ENCODE assay signal across 8 cellular contexts in the genomic region with DNA sequence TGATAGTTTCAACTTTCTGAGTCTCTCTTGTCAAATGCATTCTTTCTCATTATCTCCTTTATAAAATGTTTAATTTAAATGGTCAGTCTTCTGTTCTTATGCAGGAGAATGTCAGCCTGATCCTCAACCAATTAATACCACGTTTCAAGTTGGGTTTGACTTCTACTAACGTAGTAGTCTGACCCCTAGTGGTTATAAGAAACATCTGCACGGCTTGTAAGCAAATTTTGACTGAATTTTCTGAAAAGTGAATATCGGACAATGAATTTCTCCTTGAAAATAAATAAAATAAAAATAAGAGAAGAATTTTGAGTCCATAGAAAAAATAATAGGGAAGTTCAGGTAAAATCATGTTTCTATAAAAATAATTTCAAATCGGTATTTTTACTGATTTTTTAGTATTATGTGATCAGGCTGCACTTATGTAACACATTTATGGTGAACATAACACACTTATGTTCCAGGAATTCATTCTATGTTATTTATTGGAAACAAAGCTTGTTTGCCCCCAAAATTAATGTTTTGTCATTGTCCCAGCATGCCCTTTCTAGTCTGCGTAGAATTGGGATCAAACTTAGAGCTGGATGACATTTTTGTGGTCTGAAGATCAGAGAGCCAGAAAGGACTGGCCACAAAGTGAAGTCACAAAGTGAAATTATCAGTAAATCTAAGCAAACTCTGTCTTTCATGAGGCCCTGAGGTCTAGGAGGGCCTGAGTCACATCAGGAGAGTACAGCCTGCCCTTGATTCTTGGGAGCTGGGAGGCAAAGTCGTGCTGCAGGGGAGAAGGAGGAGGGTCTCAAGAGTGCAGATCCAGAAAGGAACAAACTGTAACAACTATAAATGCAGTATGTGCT.
A peak's percentile ranks its signal among the peaks of the same experiment; 100 is the strongest.
DNase-seq lines count a peak whose midpoint lies in the region; ATAC-seq and TF ChIP-seq lines count a peak whose summit lies in the region.

No MANE protein-coding gene starts in this region.

- no peaks in the 10 kb centered on the region for H3K27me3 ChIP-seq in mammary epithelial cell (ENCODE audit: insufficient read depth, low read length)
- H3K27me3 ChIP-seq in liver (ENCODE audit: control insufficient read depth in 4 of 4, insufficient read depth in 4 of 4, low read length in 3 of 4) = peaks cover 0 to 2% (median 0%) of the 10 kb centered on the region in 4 donors
- H3K27me3 ChIP-seq in ovary = no peaks in the 10 kb centered on the region

- CTCF ChIA-PET in mammary epithelial cell (lab: Charles Lee; ENCODE audit: low non-redundant PET) = no interaction called here

- peak; percentile 79 to 82 for TF ChIP-seq RAD21 in liver (IDR thresholded peaks at IDR 0.05)

- H3K36me3 ChIP-seq in mammary epithelial cell (ENCODE audit: insufficient read depth, low read length) (no peaks in the 10 kb centered on the region), liver (ENCODE audit: control insufficient read depth in 4 of 4, insufficient read depth in 3 of 4, low read depth in 1 of 4, low read length in 3 of 4) (no peaks in the 10 kb centered on the region), ovary (no peaks in the 10 kb centered on the region)

- TF ChIP-seq EP300 in ovary (IDR thresholded peaks at IDR 0.05) = no peak

- H3K4me3 ChIP-seq in mammary epithelial cell (replicated peaks in 1 of 3; ENCODE audit: insufficient read depth in 1 of 3, low read depth in 2 of 3, low read length in 3 of 3) (no peak overlapping the region), liver (ENCODE audit: low read depth in 1 of 3, low read length in 3 of 3) (no peak overlapping the region), ovary (no peak overlapping the region)

- H3K4me1 ChIP-seq in mammary epithelial cell (ENCODE audit: insufficient read depth, low read length) (peaks cover 8% of the 10 kb centered on the region), liver (ENCODE audit: control insufficient read depth in 4 of 4, insufficient read depth in 4 of 4, low read length in 3 of 4) (no peaks in the 10 kb centered on the region), ovary (ENCODE audit: insufficient read depth) (no peaks in the 10 kb centered on the region)

- H3K27ac ChIP-seq in mammary epithelial cell (ENCODE audit: insufficient read depth, low read depth, low read length) = no peak overlapping the region
- H3K27ac ChIP-seq in liver (ENCODE audit: low read depth in 1 of 2, low read length in 2 of 2) = no peak overlapping the region
- no peak overlapping the region for H3K27ac ChIP-seq in ovary

- peak; percentile 63 to 73 for TF ChIP-seq CTCF in mammary epithelial cell (conservative IDR thresholded peaks at IDR 0.05 in 1 of 2, IDR thresholded peaks at IDR 0.05 in 1 of 2; ENCODE audit: extremely low read depth in 1 of 2, insufficient read depth in 1 of 2, low read depth in 1 of 2, low read length in 2 of 2)
- TF ChIP-seq CTCF in liver (IDR thresholded peaks at IDR 0.05; ENCODE audit: low read depth, low read length, missing input control) = peak; percentile 79
- no peak for TF ChIP-seq CTCF in ovary (IDR thresholded peaks at IDR 0.05)

- dilution Hi-C loops in mammary epithelial cell (cut with HindIII; ENCODE audit: low sequenced_read_pairs) = no loop called here

- no peaks in the 10 kb centered on the region for H4K20me1 ChIP-seq in mammary epithelial cell (ENCODE audit: insufficient read depth, low read length)

- peak; percentile 59 for ATAC-seq in HG03342 (IDR thresholded peaks at IDR 0.05; ENCODE audit: unreplicated experiment)

- intact Hi-C loops in mammary epithelial cell (cut with micrococcal nuclease) (loop anchor here (1.0 kb wide), 2 partner anchors 345 to 416 kb away; no protein-coding TSS in a partner anchor), ovary (cut with DNase I) (no loop called here)

- H3K79me2 ChIP-seq in mammary epithelial cell (ENCODE audit: insufficient read depth, low read length) = no peaks in the 10 kb centered on the region

- BruUV-seq in mammary epithelial cell (replicated peaks; lab: Mats Ljungman, UMichigan) = no TSS peak

- peak; percentile 53 for DNase-seq in DMS79 (lab: John Stamatoyannopoulos, UW)
- peak; percentile 69 for DNase-seq in NCI-H748 (lab: John Stamatoyannopoulos, UW; ENCODE audit: unreplicated experiment)
- DNase-seq in mammary epithelial cell = peak; percentile 32
- DNase-seq in ovary = no peak
- no peak for DNase-seq in hypothalamus (lab: John Stamatoyannopoulos, UW)
- no peak for DNase-seq in mesenteric fat pad (ENCODE audit: low spot score)

- under 1% methylated on average over 7 of the region's 7 CpGs for WGBS in mammary epithelial cell (ENCODE audit: low coverage, missing lambda C conversion rate)
- 30% methylated on average over 7 of the region's 7 CpGs for WGBS in liver
- 17 to 18% (median 18%) methylated on average over 7 of the region's 7 CpGs for WGBS in ovary, 3 donors

- TF ChIP-seq POLR2A in ovary (IDR thresholded peaks at IDR 0.05) = no peak

- H3K9ac ChIP-seq in mammary epithelial cell (ENCODE audit: insufficient read depth, low read length) (no peak overlapping the region), liver (ENCODE audit: low read depth in 1 of 2, low read length in 2 of 2) (no peak overlapping the region)

- in situ Hi-C loops in mammary epithelial cell (cut with MboI; ENCODE audit: low sequenced_read_pairs in 2 of 2) = loop anchor here in 1 of 2 donors (10.0 kb wide), 1 partner anchor 346 kb away; no protein-coding TSS in a partner anchor

- peak overlapping the region; percentile 63 for H2AFZ ChIP-seq in mammary epithelial cell (ENCODE audit: low read depth, low read length)

- H3K4me2 ChIP-seq in mammary epithelial cell (ENCODE audit: insufficient read depth, low read depth, low read length) = no peak overlapping the region

- H3K9me3 ChIP-seq in mammary epithelial cell (replicated peaks; ENCODE audit: insufficient read depth, low read length) = no peaks in the 10 kb centered on the region
- no peaks in the 10 kb centered on the region for H3K9me3 ChIP-seq in liver (ENCODE audit: control insufficient read depth in 4 of 4, low read length in 3 of 4)
- no peaks in the 10 kb centered on the region for H3K9me3 ChIP-seq in ovary

TF ChIP-seq in liver, 16 proteins besides CTCF, POLR2A, EP300 and RAD21:
- TF ChIP-seq YY1 (IDR thresholded peaks at IDR 0.05) (no peak), JUND (IDR thresholded peaks at IDR 0.05) (no peak), EGR1 (IDR thresholded peaks at IDR 0.05; ENCODE audit: low read depth in 2 of 2) (no peak), FOXA2 (IDR thresholded peaks at IDR 0.05) (no peak), HNF4A (conservative IDR thresholded peaks at IDR 0.05) (no peak), TAF1 (conservative IDR thresholded peaks at IDR 0.05) (no peak), NR2F2 (IDR thresholded peaks at IDR 0.05) (no peak), FOXA1 (IDR thresholded peaks at IDR 0.05) (no peak), HNF4G (IDR thresholded peaks at IDR 0.05) (no peak), SP1 (IDR thresholded peaks at IDR 0.05) (no peak)
- TF ChIP-seq, protein P1, sequence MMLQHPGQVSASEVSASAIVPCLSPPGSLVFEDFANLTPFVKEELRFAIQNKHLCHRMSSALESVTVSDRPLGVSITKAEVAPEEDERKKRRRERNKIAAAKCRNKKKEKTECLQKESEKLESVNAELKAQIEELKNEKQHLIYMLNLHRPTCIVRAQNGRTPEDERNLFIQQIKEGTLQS (IDR thresholded peaks at IDR 0.05) = no peak
- TF ChIP-seq, protein P2, sequence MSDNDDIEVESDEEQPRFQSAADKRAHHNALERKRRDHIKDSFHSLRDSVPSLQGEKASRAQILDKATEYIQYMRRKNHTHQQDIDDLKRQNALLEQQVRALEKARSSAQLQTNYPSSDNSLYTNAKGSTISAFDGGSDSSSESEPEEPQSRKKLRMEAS (IDR thresholded peaks at IDR 0.05) = no peak
- TF ChIP-seq, protein P3, sequence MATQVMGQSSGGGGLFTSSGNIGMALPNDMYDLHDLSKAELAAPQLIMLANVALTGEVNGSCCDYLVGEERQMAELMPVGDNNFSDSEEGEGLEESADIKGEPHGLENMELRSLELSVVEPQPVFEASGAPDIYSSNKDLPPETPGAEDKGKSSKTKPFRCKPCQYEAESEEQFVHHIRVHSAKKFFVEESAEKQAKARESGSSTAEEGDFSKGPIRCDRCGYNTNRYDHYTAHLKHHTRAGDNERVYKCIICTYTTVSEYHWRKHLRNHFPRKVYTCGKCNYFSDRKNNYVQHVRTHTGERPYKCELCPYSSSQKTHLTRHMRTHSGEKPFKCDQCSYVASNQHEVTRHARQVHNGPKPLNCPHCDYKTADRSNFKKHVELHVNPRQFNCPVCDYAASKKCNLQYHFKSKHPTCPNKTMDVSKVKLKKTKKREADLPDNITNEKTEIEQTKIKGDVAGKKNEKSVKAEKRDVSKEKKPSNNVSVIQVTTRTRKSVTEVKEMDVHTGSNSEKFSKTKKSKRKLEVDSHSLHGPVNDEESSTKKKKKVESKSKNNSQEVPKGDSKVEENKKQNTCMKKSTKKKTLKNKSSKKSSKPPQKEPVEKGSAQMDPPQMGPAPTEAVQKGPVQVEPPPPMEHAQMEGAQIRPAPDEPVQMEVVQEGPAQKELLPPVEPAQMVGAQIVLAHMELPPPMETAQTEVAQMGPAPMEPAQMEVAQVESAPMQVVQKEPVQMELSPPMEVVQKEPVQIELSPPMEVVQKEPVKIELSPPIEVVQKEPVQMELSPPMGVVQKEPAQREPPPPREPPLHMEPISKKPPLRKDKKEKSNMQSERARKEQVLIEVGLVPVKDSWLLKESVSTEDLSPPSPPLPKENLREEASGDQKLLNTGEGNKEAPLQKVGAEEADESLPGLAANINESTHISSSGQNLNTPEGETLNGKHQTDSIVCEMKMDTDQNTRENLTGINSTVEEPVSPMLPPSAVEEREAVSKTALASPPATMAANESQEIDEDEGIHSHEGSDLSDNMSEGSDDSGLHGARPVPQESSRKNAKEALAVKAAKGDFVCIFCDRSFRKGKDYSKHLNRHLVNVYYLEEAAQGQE (IDR thresholded peaks at IDR 0.05) = no peak

Comparison
In these comparisons a context has a peak if more than half of its experiments do, and no peak if none do; other contexts are left out.
1. DNase-seq: peak in DMS79 (single experiment), NCI-H748 (single experiment) and mammary epithelial cell (single experiment); none in ovary (0 of 5), hypothalamus (0 of 51) and mesenteric fat pad (single experiment).
2. CTCF ChIP-seq: peak in mammary epithelial cell (2 of 2) and liver (single experiment); none in ovary (0 of 3).